ENCODE assay signal across 21 cellular contexts in genomic region chr3:190352866-190353457, GRCh38. TPM values are rescaled to one million over a fixed set of nuclear protein-coding genes. Genes with fewer than 3 reads are reported as not detected.
"Had no signal": no experiment of that assay in that cellular context is flagged by ENCODE, and none has a peak within 500 bp of the region (broad histone marks: within the 10 kb centered on the region; RNA-seq: fewer than 3 reads in every experiment).

No MANE protein-coding gene starts in this region.

- H3K27me3 ChIP-seq: esophagus muscularis mucosa, gastrocnemius medialis, heart right ventricle, pancreas, stomach, transverse colon had no signal

- H3K4me1 ChIP-seq: gastrocnemius medialis, heart right ventricle, lower lobe of right lung, pancreas, stomach, transverse colon had no signal

- ATAC-seq: effector memory CD8-positive, alpha-beta T cell; gastrocnemius medialis; heart right ventricle; lower lobe of right lung; natural killer cell; pancreas; right cardiac atrium had no signal

- H3K9me3 ChIP-seq: gastrocnemius medialis, lower lobe of right lung, pancreas, stomach, thoracic aorta, transverse colon had no signal

- H3K4me3 ChIP-seq: esophagus muscularis mucosa, gastrocnemius medialis, heart right ventricle, lower lobe of right lung, pancreas, stomach, thoracic aorta, transverse colon had no signal

- H3K27ac ChIP-seq: epithelial cell of prostate, gastrocnemius medialis, heart right ventricle, lower lobe of right lung, pancreas, stomach, thoracic aorta, transverse colon had no signal

- FAIRE-seq: islet of Langerhans, pancreas, small intestine had no signal

- DNase-seq: effector memory CD8-positive, alpha-beta T cell; gastrocnemius medialis; heart right ventricle; hypothalamus; kidney glomerular epithelial cell; lower lobe of right lung; natural killer cell; pancreas; right cardiac atrium; small intestine; stimulated activated CD4-positive, alpha-beta T cell treated with anti-CD3 and anti-CD28 coated beads, Interleukin-12 subunit alpha, Interleukin-12 subunit beta, amount 100 ng/mL, for 4 hours; stimulated activated naive CD4-positive, alpha-beta T cell; stomach; substantia nigra; transverse colon had no signal

- H3K36me3 ChIP-seq: esophagus muscularis mucosa, gastrocnemius medialis, heart right ventricle, lower lobe of right lung, pancreas, stomach, thoracic aorta, transverse colon had no signal

RNA-seq across cellular contexts. Expression of gene CLDN1, which starts 30.7 kb away (rescaled TPM):
- total RNA-seq: natural killer cell had no signal

RNA-seq across cellular contexts. Expression of gene CLDN16, which starts 35.0 kb away (rescaled TPM):
- total RNA-seq: esophagus muscularis mucosa, gastrocnemius medialis, heart right ventricle, myocyte, natural killer cell, neural crest cell, right cardiac atrium, thoracic aorta, transverse colon had no signal
- polyA plus RNA-seq: heart right ventricle, small intestine had no signal
